ENCODE assay signal across 30 cellular contexts in the genomic region with DNA sequence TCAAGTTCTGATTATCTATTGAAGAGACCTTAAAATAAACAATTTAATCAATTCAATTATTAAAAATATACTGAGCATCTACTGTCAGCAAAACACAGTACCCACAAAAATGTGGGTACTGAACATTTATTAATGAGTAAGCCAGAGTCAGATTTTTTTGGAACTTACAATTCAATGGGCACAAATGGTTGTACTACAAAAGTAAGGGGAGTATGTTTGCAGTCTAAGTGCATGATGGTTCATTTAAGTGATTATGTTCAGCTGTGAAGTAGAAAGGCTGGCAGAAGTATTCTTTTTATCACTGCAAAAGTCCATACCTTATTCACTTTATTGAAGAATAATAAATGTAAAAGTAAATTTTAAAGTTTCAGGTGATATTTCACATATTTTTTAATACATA. TPM values are rescaled to one million over a fixed set of nuclear protein-coding genes. Genes with fewer than 3 reads are reported as not detected.
A peak's percentile ranks its signal among the peaks of the same experiment; 100 is the strongest.
DNase-seq lines count a peak whose midpoint lies in the region; ATAC-seq and TF ChIP-seq lines count a peak whose summit lies in the region.
"Had no signal": no experiment of that assay in that cellular context is flagged by ENCODE, and none has a peak within 500 bp of the region (broad histone marks: within the 10 kb centered on the region; RNA-seq: fewer than 3 reads in every experiment).

No MANE protein-coding gene starts in this region.

- H3K4me2 ChIP-seq in SK-N-SH, result no peak overlapping the region
- H3K4me2 ChIP-seq: A549; BLaER1; BLaER1 treated with 17β-estradiol and CSF1 and Interleukin-3, amounts not matched to agents 10 nM and 100 nM had no signal

- H3K4me3 ChIP-seq in SK-N-SH (ENCODE audit: low read depth in 2 of 2, low read length in 1 of 2), result no peak overlapping the region
- no peak overlapping the region for H3K4me3 ChIP-seq in coronary artery
- H3K4me3 ChIP-seq: A549; BLaER1; BLaER1 treated with 17β-estradiol and CSF1 and Interleukin-3, amounts not matched to agents 10 nM and 100 nM had no signal

- TF ChIP-seq CTCF in SK-N-SH (IDR thresholded peaks at IDR 0.05), result no peak
- no peak for TF ChIP-seq CTCF in coronary artery (IDR thresholded peaks at IDR 0.05)

- H3K27me3 ChIP-seq in SK-N-SH (ENCODE audit: insufficient read depth), result no peaks in the 10 kb centered on the region
- H3K27me3 ChIP-seq: BE2C; BLaER1; BLaER1 treated with 17β-estradiol and CSF1 and Interleukin-3, amounts not matched to agents 10 nM and 100 nM had no signal

- CTCF ChIA-PET in SK-N-SH (lab: Yijun Ruan, JAX), result interaction anchor here (1.5 kb wide), 1 partner anchor 21 kb away, joined by 3 read pairs; no protein-coding TSS in a partner anchor

- peaks cover 0 to 3% of the 10 kb centered on the region in 2 experiments for H3K36me3 ChIP-seq in SK-N-SH (replicated peaks in 1 of 2; ENCODE audit: control insufficient read depth in 1 of 2, insufficient read depth in 2 of 2, low read length in 1 of 2)
- H3K36me3 ChIP-seq: BE2C; BLaER1; BLaER1 treated with 17β-estradiol and CSF1 and Interleukin-3, amounts not matched to agents 10 nM and 100 nM had no signal

- no peak overlapping the region for H2AFZ ChIP-seq in SK-N-SH (ENCODE audit: low read depth)

- no peaks in the 10 kb centered on the region for H3K9me3 ChIP-seq in SK-N-SH
- H3K9me3 ChIP-seq: A549; BE2C; BLaER1; BLaER1 treated with 17β-estradiol and CSF1 and Interleukin-3, amounts not matched to agents 10 nM and 100 nM; Caco-2 had no signal

- POLR2A ChIA-PET in SK-N-SH (lab: Yijun Ruan, JAX), result no interaction called here

- no peak for ATAC-seq in SK-N-SH treated with all-trans-retinoic acid at 6 μM for 48 hours
- ATAC-seq: A549; CD8-positive, alpha-beta T cell had no signal

- H3K4me1 ChIP-seq in SK-N-SH (ENCODE audit: control insufficient read depth in 1 of 2, insufficient read depth in 2 of 2, low read depth in 1 of 2, low read length in 1 of 2), result peaks cover 0 to 10% of the 10 kb centered on the region in 2 experiments; a peak in 3 of 4 replicates
- H3K4me1 ChIP-seq: BLaER1; BLaER1 treated with 17β-estradiol and CSF1 and Interleukin-3, amounts not matched to agents 10 nM and 100 nM; Caco-2 had no signal

- DNase-seq in SK-N-SH, result no peak
- peak; percentile 23 for DNase-seq in NCI-H69 (lab: John Stamatoyannopoulos, UW)
- no peak for DNase-seq in coronary artery (ENCODE audit: low spot score)
- DNase-seq: 8988T; ACHN; AML-193; BE2C; C1 segment of cervical spinal cord; Caco-2; Calu3; CD4-positive, alpha-beta memory T cell; CD4-positive, alpha-beta T cell; CD4-positive, CD25-positive, alpha-beta regulatory T cell; CD8-positive, alpha-beta memory T cell; CD8-positive, alpha-beta T cell; COR-L47; DMS 273 treated with DMSO at 0.1 percent for 48 hours; DMS153; DMS53; DMS79; DMS79 treated with DMSO at 0.1 percent for 48 hours; DND-41; EL had no signal

- no peak for TF ChIP-seq EP300 in SK-N-SH (IDR thresholded peaks at IDR 0.05; ENCODE audit: borderline replicate concordance in 1 of 2, low read depth in 1 of 2, low read length in 1 of 2)

- H4K20me1 ChIP-seq in SK-N-SH (ENCODE audit: insufficient read depth), result no peaks in the 10 kb centered on the region
- H4K20me1 ChIP-seq: BLaER1; BLaER1 treated with 17β-estradiol and CSF1 and Interleukin-3, amounts not matched to agents 10 nM and 100 nM had no signal

- no peaks in the 10 kb centered on the region for H3F3A ChIP-seq in SK-N-SH (replicated peaks; ENCODE audit: insufficient read depth)

- H3K27ac ChIP-seq in SK-N-SH (ENCODE audit: low read depth in 2 of 2, low read length in 1 of 2) (no peak overlapping the region), coronary artery (no peak overlapping the region)
- H3K27ac ChIP-seq: 22Rv1; A549; BLaER1; BLaER1 treated with 17β-estradiol and CSF1 and Interleukin-3, amounts not matched to agents 10 nM and 100 nM; C4-2B had no signal

- H3K9ac ChIP-seq in SK-N-SH, result no peak overlapping the region
- H3K9ac ChIP-seq: BLaER1; BLaER1 treated with 17β-estradiol and CSF1 and Interleukin-3, amounts not matched to agents 10 nM and 100 nM had no signal

- H3K79me2 ChIP-seq in SK-N-SH (ENCODE audit: insufficient read depth), result no peaks in the 10 kb centered on the region

- no peaks in the 10 kb centered on the region for H3K9me2 ChIP-seq in SK-N-SH

- no peak for TF ChIP-seq RAD21 in SK-N-SH (IDR thresholded peaks at IDR 0.05; ENCODE audit: low read length)

TF ChIP-seq in SK-N-SH treated with all-trans-retinoic acid at 6 μM for 48 hours, 23 proteins besides CTCF, POLR2A, EP300 and RAD21:
- TF ChIP-seq ISL1 (CRISPR knock-in tag; IDR thresholded peaks at IDR 0.05), result no peak
- peak; percentile 94 for TF ChIP-seq ZNF70 (CRISPR knock-in tag; IDR thresholded peaks at IDR 0.05)

TF ChIP-seq in SK-N-SH, 30 proteins besides CTCF, POLR2A, EP300 and RAD21:
- no peak for TF ChIP-seq NRF1 (IDR thresholded peaks at IDR 0.05; ENCODE audit: low read depth, low read length)
- no peak for TF ChIP-seq RXRA (IDR thresholded peaks at IDR 0.05; ENCODE audit: borderline replicate concordance, low read depth)
- no peak for TF ChIP-seq JUND (IDR thresholded peaks at IDR 0.05)
- TF ChIP-seq GABPA (IDR thresholded peaks at IDR 0.05; ENCODE audit: low read depth), result no peak
- no peak for TF ChIP-seq POLR2AphosphoS5 (IDR thresholded peaks at IDR 0.05; ENCODE audit: low read depth, low read length)
- TF ChIP-seq MEF2A (IDR thresholded peaks at IDR 0.05; ENCODE audit: borderline replicate concordance, low read depth), result no peak
- TF ChIP-seq SIN3A (IDR thresholded peaks at IDR 0.05; ENCODE audit: borderline replicate concordance, low read depth, low read length), result no peak
- TF ChIP-seq RFX5 (IDR thresholded peaks at IDR 0.05; ENCODE audit: low read length), result no peak
- TF ChIP-seq TEAD4 (IDR thresholded peaks at IDR 0.05; ENCODE audit: borderline replicate concordance, insufficient read depth), result no peak
TF ChIP-seq in SK-N-SH: peak in this region for 0.

RNA-seq across cellular contexts. Expression of a gene that starts 27.6 kb away (rescaled TPM):
- polyA plus RNA-seq in SK-N-SH (2012; rRNA removed), result 0.20 and 0.36 TPM in 2 replicates
- 0.85 and 1.6 TPM in 2 replicates for polyA plus RNA-seq in SK-N-SH (2012; cell fraction: cytosol; rRNA removed)
- 0.62 and 0.75 TPM in 2 replicates for polyA plus RNA-seq in SK-N-SH (2012; cell fraction: nucleus; rRNA removed)
- polyA plus RNA-seq: A549; CD14-positive monocyte; CD8-positive, alpha-beta memory T cell had no signal
